In the genomic region with DNA sequence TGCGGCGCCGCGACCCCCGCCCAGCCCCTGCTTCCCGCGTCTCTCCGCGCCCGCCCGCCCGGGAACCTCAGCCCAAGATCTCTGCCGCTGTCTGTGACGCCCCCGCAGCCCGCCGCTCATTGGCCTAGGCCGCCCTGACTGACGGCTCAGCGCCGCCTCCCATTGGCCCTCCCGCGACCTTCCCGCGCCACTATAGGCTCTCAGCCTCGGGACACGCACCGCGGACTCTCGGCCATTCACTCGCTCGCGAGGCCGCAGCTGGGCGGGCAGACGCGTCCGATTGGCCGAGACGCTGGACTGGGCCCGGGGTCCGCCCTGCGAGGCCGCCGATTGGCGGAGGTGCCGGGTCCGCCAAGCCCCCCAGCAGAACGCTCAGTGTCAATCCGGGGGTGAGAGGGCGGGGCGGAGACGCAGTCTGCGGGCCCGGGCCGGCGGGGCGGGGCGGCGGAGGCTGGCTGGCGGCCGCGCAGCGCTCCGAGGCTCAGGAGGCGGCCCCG, we compare ENCODE assay signal across 8 cellular contexts. TPM values are rescaled to one million over a fixed set of nuclear protein-coding genes. Genes with fewer than 3 reads are reported as not detected.
DNase-seq lines count a peak whose midpoint lies in the region; ATAC-seq and TF ChIP-seq lines count a peak whose summit lies in the region.

A gene (minus strand): TSS at position 95 of the 497 bp plus-strand sequence. CDS start 215 bp downstream, outside the sequence.

- intact Hi-C loops in left ventricle myocardium inferior (cut with micrococcal nuclease): no loop called here
- intact Hi-C loops in posterior vena cava (cut with DNase I): no loop called here

- no peak for TF ChIP-seq CTCF in left ventricle myocardium inferior (IDR thresholded peaks at IDR 0.05; ENCODE audit: borderline replicate concordance)
- no peak for TF ChIP-seq CTCF in upper lobe of left lung (IDR thresholded peaks at IDR 0.05)

- WGBS in upper lobe of left lung, 2 donors: no CpG with 5 or more reads among the region's 67 CpGs

- peak; percentile 92 for ATAC-seq in GM18502 (IDR thresholded peaks at IDR 0.05; ENCODE audit: poor library complexity, unreplicated experiment)
- ATAC-seq in HG02970 (IDR thresholded peaks at IDR 0.05; ENCODE audit: low FRiP score, unreplicated experiment): peak; percentile 95
- peak; percentile 97 for ATAC-seq in upper lobe of left lung (ENCODE audit: low FRiP score in 2 of 2)

- H3K27ac ChIP-seq in left ventricle myocardium inferior (replicated peaks): peak within 1 kb of the TSS; percentile 100
- H3K27ac ChIP-seq in upper lobe of left lung: peak within 1 kb of the TSS; percentile 95 to 98 (median 98)

- peak in 1 of 4 donors; percentile 43 for TF ChIP-seq POLR2A in upper lobe of left lung (IDR thresholded peaks at IDR 0.05)

- H3K27me3 ChIP-seq in left ventricle myocardium inferior (ENCODE audit: low read depth): no peaks in the 10 kb centered on the region
- no peaks in the 10 kb centered on the region for H3K27me3 ChIP-seq in upper lobe of left lung

- peaks cover 70% of the 10 kb centered on the region for H3K4me1 ChIP-seq in left ventricle myocardium inferior
- peaks cover 55 to 63% (median 57%) of the 10 kb centered on the region in 4 donors for H3K4me1 ChIP-seq in upper lobe of left lung

- DNase-seq in NCI-H187 treated with DMSO at 0.1 percent for 48 hours (lab: John Stamatoyannopoulos, UW) (peak; percentile 47), T-helper 2 cell (peak; percentile 98 to 100 (median 98)), amygdala (lab: John Stamatoyannopoulos, UW) (peak; percentile 59 to 100 (median 99)), left ventricle myocardium inferior (peak; percentile 99), posterior vena cava (ENCODE audit: low spot score) (peak; percentile 100), upper lobe of left lung (peak; percentile 99 to 100)

- H3K9me3 ChIP-seq in left ventricle myocardium inferior (replicated peaks) (no peaks in the 10 kb centered on the region), upper lobe of left lung (no peaks in the 10 kb centered on the region)

- TF ChIP-seq EP300 in upper lobe of left lung (IDR thresholded peaks at IDR 0.05): no peak

- H3K36me3 ChIP-seq in left ventricle myocardium inferior: no peaks in the 10 kb centered on the region
- no peaks in the 10 kb centered on the region for H3K36me3 ChIP-seq in upper lobe of left lung

- peak within 1 kb of the TSS; percentile 95 for H3K4me3 ChIP-seq in left ventricle myocardium inferior
- H3K4me3 ChIP-seq in upper lobe of left lung: peak within 1 kb of the TSS; percentile 88 to 97 (median 94)

RNA-seq across cellular contexts. Expression of the gene that starts here (rescaled TPM):
- total RNA-seq in left ventricle myocardium inferior: 465 TPM
- 100 to 1,000 TPM; 101 to 103 TPM for total RNA-seq in posterior vena cava
- 100 to 1,000 TPM in 1 of 6 donors, 10 to 100 TPM in 5; 24.1 to 107 (median 51.7) TPM for total RNA-seq in upper lobe of left lung

Comparison
In these comparisons a context has a peak if more than half of its experiments do, and no peak if none do; other contexts are left out.
1. Peak in every context shown above with its lines: DNase-seq, ATAC-seq, H3K4me3 ChIP-seq and H3K27ac ChIP-seq.
2. DNase-seq: peak in every context shown above with its lines; median percentile 100 in posterior vena cava; 100 in upper lobe of left lung; 99 in amygdala; 99 in left ventricle myocardium inferior; 98 in T-helper 2 cell; 47 in NCI-H187 treated with DMSO at 0.1 percent for 48 hours.